1 cellular context compared by ENCODE assay signal in the genomic region with DNA sequence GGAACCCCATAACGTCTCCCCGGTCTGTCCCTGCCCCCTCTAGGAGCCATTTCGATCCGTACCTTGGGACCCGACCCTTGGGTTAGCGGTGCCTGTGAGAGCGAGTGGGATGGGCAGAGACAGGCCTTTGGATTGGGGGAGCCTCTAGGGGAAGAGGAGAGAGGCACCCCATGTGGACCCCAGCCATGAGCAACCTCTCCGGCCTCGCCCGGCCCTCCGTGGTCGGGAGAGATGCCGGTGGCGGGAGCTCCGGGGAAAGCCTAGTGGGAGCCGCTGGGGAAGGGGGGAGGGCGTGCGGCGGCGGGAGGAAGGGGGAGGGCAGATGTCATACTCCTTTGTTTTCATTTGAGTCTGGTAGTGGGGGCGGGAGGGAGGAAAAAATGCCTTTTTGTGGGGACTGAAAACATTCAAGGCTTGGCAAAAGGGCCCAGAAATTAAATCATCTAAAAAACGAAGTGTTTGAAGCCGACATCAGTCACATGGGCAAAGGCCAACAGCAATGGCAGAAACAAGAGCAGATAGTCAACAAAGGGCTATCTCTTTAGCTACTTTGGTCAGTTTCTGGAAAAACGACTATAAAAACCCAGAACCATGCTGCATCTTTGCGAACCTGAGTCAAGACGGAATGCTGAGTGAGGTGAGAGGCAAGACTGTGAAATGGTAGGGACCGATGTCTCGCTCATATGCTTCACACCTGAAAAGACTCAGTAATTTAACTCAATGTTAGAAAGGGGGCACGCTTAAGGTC.
TF ChIP-seq lines count a peak whose summit lies in the region.

No MANE protein-coding gene starts in this region.

TF ChIP-seq in HepG2, 621 proteins besides CTCF, POLR2A, EP300 and RAD21 (continued from another document and continues in another):
- TF ChIP-seq ZBTB8A (CRISPR knock-in tag; IDR thresholded peaks at IDR 0.05; ENCODE audit: borderline replicate concordance, low read depth) (no peak), ZNF501 (CRISPR knock-in tag; IDR thresholded peaks at IDR 0.05) (0 out of 2 replicates have a peak, but pooled peaks have one; percentile 8), YEATS4 (CRISPR knock-in tag; IDR thresholded peaks at IDR 0.05; ENCODE audit: borderline replicate concordance) (0 out of 2 replicates have a peak, but pooled peaks have one; percentile 13), HCFC1 (IDR thresholded peaks at IDR 0.05; ENCODE audit: low read depth, low read length) (no peak), ZNF335 (CRISPR knock-in tag; IDR thresholded peaks at IDR 0.05) (no peak), JUNB (CRISPR knock-in tag; IDR thresholded peaks at IDR 0.05; ENCODE audit: borderline replicate concordance) (no peak), ZNF431 (CRISPR knock-in tag; IDR thresholded peaks at IDR 0.05; ENCODE audit: borderline replicate concordance, low read depth) (0 out of 2 replicates have a peak, but pooled peaks have one; percentile 14), CREM (IDR thresholded peaks at IDR 0.05) (no peak), CREM (CRISPR knock-in tag; IDR thresholded peaks at IDR 0.05) (no peak), ZFP90 (CRISPR knock-in tag; IDR thresholded peaks at IDR 0.05; ENCODE audit: borderline replicate concordance) (0 out of 2 replicates have a peak, but pooled peaks have one; percentile 46), MIXL1 (CRISPR knock-in tag; IDR thresholded peaks at IDR 0.05) (no peak), PHF8 (CRISPR knock-in tag; IDR thresholded peaks at IDR 0.05) (peak; percentile 22; the same call in 1 of the 2 replicates), SNAI1 (CRISPR knock-in tag; IDR thresholded peaks at IDR 0.05; ENCODE audit: borderline replicate concordance) (no peak), AGO2 (optimal IDR thresholded peaks at IDR 0.05; ENCODE audit: low read depth, low read length) (peak; percentile 43), ZNF549 (CRISPR knock-in tag; IDR thresholded peaks at IDR 0.05) (no peak), FOXA1 (IDR thresholded peaks at IDR 0.05) (no peak), FOXA1 (CRISPR knock-in tag; IDR thresholded peaks at IDR 0.05) (0 out of 2 replicates have a peak, but pooled peaks have one; percentile 13), ZFP41 (CRISPR knock-in tag; IDR thresholded peaks at IDR 0.05; ENCODE audit: borderline replicate concordance) (no peak)
- TF ChIP-seq, protein P1, sequence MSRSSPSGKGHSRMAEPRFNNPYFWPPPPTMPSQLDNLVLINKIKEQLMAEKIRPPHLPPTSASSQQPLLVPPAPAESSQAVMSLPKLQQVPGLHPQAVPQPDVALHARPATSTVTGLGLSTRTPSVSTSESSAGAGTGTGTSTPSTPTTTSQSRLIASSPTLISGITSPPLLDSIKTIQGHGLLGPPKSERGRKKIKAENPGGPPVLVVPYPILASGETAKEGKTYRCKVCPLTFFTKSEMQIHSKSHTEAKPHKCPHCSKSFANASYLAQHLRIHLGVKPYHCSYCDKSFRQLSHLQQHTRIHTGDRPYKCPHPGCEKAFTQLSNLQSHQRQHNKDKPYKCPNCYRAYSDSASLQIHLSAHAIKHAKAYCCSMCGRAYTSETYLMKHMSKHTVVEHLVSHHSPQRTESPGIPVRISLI (CRISPR knock-in tag; IDR thresholded peaks at IDR 0.05; ENCODE audit: borderline replicate concordance), result no peak
- TF ChIP-seq, protein P2, sequence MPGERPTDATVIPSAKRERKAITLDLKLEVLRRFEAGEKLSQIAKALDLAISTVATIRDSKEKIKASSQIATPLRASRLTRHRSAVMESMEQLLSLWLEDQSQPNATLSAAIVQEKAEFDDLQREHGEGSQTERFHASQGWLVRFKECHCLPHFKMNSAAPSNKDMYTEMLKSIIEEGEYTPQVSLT (CRISPR knock-in tag; IDR thresholded peaks at IDR 0.05; ENCODE audit: borderline replicate concordance, low read depth), result no peak
- TF ChIP-seq, protein P3, sequence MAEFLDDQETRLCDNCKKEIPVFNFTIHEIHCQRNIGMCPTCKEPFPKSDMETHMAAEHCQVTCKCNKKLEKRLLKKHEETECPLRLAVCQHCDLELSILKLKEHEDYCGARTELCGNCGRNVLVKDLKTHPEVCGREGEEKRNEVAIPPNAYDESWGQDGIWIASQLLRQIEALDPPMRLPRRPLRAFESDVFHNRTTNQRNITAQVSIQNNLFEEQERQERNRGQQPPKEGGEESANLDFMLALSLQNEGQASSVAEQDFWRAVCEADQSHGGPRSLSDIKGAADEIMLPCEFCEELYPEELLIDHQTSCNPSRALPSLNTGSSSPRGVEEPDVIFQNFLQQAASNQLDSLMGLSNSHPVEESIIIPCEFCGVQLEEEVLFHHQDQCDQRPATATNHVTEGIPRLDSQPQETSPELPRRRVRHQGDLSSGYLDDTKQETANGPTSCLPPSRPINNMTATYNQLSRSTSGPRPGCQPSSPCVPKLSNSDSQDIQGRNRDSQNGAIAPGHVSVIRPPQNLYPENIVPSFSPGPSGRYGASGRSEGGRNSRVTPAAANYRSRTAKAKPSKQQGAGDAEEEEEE (CRISPR knock-in tag; IDR thresholded peaks at IDR 0.05; ENCODE audit: borderline replicate concordance), result no peak
- TF ChIP-seq, protein P4, sequence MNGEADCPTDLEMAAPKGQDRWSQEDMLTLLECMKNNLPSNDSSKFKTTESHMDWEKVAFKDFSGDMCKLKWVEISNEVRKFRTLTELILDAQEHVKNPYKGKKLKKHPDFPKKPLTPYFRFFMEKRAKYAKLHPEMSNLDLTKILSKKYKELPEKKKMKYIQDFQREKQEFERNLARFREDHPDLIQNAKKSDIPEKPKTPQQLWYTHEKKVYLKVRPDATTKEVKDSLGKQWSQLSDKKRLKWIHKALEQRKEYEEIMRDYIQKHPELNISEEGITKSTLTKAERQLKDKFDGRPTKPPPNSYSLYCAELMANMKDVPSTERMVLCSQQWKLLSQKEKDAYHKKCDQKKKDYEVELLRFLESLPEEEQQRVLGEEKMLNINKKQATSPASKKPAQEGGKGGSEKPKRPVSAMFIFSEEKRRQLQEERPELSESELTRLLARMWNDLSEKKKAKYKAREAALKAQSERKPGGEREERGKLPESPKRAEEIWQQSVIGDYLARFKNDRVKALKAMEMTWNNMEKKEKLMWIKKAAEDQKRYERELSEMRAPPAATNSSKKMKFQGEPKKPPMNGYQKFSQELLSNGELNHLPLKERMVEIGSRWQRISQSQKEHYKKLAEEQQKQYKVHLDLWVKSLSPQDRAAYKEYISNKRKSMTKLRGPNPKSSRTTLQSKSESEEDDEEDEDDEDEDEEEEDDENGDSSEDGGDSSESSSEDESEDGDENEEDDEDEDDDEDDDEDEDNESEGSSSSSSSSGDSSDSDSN (CRISPR knock-in tag; IDR thresholded peaks at IDR 0.05), result peak; percentile 34; the same call in 1 of the 2 replicates
- TF ChIP-seq, protein P5, sequence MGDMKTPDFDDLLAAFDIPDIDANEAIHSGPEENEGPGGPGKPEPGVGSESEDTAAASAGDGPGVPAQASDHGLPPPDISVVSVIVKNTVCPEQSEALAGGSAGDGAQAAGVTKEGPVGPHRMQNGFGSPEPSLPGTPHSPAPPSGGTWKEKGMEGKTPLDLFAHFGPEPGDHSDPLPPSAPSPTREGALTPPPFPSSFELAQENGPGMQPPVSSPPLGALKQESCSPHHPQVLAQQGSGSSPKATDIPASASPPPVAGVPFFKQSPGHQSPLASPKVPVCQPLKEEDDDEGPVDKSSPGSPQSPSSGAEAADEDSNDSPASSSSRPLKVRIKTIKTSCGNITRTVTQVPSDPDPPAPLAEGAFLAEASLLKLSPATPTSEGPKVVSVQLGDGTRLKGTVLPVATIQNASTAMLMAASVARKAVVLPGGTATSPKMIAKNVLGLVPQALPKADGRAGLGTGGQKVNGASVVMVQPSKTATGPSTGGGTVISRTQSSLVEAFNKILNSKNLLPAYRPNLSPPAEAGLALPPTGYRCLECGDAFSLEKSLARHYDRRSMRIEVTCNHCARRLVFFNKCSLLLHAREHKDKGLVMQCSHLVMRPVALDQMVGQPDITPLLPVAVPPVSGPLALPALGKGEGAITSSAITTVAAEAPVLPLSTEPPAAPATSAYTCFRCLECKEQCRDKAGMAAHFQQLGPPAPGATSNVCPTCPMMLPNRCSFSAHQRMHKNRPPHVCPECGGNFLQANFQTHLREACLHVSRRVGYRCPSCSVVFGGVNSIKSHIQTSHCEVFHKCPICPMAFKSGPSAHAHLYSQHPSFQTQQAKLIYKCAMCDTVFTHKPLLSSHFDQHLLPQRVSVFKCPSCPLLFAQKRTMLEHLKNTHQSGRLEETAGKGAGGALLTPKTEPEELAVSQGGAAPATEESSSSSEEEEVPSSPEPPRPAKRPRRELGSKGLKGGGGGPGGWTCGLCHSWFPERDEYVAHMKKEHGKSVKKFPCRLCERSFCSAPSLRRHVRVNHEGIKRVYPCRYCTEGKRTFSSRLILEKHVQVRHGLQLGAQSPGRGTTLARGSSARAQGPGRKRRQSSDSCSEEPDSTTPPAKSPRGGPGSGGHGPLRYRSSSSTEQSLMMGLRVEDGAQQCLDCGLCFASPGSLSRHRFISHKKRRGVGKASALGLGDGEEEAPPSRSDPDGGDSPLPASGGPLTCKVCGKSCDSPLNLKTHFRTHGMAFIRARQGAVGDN (CRISPR knock-in tag; IDR thresholded peaks at IDR 0.05), result peak; percentile 7; the same call in 1 of the 2 replicates
- TF ChIP-seq, protein P6, sequence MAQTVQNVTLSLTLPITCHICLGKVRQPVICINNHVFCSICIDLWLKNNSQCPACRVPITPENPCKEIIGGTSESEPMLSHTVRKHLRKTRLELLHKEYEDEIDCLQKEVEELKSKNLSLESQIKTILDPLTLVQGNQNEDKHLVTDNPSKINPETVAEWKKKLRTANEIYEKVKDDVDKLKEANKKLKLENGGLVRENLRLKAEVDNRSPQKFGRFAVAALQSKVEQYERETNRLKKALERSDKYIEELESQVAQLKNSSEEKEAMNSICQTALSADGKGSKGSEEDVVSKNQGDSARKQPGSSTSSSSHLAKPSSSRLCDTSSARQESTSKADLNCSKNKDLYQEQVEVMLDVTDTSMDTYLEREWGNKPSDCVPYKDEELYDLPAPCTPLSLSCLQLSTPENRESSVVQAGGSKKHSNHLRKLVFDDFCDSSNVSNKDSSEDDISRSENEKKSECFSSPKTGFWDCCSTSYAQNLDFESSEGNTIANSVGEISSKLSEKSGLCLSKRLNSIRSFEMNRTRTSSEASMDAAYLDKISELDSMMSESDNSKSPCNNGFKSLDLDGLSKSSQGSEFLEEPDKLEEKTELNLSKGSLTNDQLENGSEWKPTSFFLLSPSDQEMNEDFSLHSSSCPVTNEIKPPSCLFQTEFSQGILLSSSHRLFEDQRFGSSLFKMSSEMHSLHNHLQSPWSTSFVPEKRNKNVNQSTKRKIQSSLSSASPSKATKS (CRISPR knock-in tag; IDR thresholded peaks at IDR 0.05), result no peak
- TF ChIP-seq, protein P7, sequence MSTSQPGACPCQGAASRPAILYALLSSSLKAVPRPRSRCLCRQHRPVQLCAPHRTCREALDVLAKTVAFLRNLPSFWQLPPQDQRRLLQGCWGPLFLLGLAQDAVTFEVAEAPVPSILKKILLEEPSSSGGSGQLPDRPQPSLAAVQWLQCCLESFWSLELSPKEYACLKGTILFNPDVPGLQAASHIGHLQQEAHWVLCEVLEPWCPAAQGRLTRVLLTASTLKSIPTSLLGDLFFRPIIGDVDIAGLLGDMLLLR (CRISPR knock-in tag; IDR thresholded peaks at IDR 0.05), result no peak
- TF ChIP-seq, protein P8, sequence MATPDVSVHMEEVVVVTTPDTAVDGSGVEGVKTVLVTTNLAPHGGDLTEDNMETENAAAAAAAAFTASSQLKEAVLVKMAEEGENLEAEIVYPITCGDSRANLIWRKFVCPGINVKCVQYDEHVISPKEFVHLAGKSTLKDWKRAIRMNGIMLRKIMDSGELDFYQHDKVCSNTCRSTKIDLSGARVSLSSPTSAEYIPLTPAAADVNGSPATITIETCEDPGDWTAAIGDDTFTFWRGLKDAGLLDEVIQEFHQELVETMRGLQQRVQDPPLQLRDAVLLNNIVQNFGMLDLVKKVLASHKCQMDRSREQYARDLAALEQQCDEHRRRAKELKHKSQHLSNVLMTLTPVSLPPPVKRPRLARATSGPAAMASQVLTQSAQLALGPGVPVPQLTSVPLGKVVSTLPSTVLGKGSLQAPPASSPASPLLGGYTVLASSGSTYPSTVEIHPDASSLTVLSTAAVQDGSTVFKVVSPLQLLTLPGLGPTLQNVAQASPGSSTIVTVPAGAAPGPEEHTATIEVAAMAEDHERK (CRISPR knock-in tag; IDR thresholded peaks at IDR 0.05; ENCODE audit: low read depth), result no peak
- TF ChIP-seq, protein P9, sequence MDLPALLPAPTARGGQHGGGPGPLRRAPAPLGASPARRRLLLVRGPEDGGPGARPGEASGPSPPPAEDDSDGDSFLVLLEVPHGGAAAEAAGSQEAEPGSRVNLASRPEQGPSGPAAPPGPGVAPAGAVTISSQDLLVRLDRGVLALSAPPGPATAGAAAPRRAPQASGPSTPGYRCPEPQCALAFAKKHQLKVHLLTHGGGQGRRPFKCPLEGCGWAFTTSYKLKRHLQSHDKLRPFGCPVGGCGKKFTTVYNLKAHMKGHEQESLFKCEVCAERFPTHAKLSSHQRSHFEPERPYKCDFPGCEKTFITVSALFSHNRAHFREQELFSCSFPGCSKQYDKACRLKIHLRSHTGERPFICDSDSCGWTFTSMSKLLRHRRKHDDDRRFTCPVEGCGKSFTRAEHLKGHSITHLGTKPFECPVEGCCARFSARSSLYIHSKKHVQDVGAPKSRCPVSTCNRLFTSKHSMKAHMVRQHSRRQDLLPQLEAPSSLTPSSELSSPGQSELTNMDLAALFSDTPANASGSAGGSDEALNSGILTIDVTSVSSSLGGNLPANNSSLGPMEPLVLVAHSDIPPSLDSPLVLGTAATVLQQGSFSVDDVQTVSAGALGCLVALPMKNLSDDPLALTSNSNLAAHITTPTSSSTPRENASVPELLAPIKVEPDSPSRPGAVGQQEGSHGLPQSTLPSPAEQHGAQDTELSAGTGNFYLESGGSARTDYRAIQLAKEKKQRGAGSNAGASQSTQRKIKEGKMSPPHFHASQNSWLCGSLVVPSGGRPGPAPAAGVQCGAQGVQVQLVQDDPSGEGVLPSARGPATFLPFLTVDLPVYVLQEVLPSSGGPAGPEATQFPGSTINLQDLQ (CRISPR knock-in tag; IDR thresholded peaks at IDR 0.05), result no peak
- TF ChIP-seq, protein P10, sequence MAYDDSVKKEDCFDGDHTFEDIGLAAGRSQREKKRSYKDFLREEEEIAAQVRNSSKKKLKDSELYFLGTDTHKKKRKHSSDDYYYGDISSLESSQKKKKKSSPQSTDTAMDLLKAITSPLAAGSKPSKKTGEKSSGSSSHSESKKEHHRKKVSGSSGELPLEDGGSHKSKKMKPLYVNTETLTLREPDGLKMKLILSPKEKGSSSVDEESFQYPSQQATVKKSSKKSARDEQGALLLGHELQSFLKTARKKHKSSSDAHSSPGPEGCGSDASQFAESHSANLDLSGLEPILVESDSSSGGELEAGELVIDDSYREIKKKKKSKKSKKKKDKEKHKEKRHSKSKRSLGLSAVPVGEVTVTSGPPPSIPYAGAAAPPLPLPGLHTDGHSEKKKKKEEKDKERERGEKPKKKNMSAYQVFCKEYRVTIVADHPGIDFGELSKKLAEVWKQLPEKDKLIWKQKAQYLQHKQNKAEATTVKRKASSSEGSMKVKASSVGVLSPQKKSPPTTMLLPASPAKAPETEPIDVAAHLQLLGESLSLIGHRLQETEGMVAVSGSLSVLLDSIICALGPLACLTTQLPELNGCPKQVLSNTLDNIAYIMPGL (CRISPR knock-in tag; IDR thresholded peaks at IDR 0.05; ENCODE audit: borderline replicate concordance in 1 of 2, low read depth in 1 of 2), result peak in 1 of 2 experiments; percentile 10; a peak in 1 of 4 replicates
- TF ChIP-seq, protein P11, sequence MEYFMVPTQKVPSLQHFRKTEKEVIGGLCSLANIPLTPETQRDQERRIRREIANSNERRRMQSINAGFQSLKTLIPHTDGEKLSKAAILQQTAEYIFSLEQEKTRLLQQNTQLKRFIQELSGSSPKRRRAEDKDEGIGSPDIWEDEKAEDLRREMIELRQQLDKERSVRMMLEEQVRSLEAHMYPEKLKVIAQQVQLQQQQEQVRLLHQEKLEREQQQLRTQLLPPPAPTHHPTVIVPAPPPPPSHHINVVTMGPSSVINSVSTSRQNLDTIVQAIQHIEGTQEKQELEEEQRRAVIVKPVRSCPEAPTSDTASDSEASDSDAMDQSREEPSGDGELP (IDR thresholded peaks at IDR 0.05; ENCODE audit: borderline replicate concordance, low read depth), result 0 out of 2 replicates have a peak, but pooled peaks have one; percentile 12
